Comparison of ENCODE assay signal across 13 cellular contexts in the genomic region with DNA sequence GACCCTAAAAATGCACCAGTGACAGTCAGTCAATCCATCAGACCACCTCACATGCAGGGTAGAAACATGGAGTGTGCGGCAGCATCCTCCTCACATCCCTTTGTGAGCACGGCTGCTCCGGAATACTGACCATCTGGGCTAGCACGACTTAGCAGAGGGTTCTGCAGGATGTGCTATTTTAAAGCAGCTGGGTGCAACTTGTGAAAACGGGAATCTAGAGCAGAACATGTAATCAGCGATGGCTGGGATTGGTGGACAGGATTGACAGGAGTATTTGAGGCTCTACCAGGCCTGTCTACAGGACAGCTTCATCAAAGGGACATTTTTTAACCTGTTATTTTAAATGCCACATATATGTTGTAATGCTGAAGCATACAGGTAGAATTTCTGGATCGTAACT.
"Had no signal": no experiment of that assay in that cellular context is flagged by ENCODE, and none has a peak within 500 bp of the region (broad histone marks: within the 10 kb centered on the region; RNA-seq: fewer than 3 reads in every experiment).

No MANE protein-coding gene starts in this region.

- H3K4me3 Mint-ChIP-seq: effector memory CD8-positive, alpha-beta T cell; nephron; stimulated activated naive CD8-positive, alpha-beta T cell treated with anti-CD3 and anti-CD28 coated beads, Interleukin-15, Interleukin-2, amounts not matched to agents 100 ng/mL and 50 ng/mL, for 24 hours; T-helper 17 cell had no signal

- H3K9me3 ChIP-seq: thoracic aorta had no signal

- ATAC-seq: effector memory CD8-positive, alpha-beta T cell; T-helper 17 cell had no signal

- H3K27ac ChIP-seq: epithelial cell of prostate, thoracic aorta had no signal

- DNase-seq: activated CD4-positive, alpha-beta T cell treated with anti-CD3 and anti-CD28 coated beads, Interleukin-2, amount 50 U/mL, for 4 hours; activated gamma-delta T cell; activated T-cell treated with anti-CD3 and anti-CD28 coated beads, Interleukin-2, amount 50 U/mL, for 48 hours; central memory CD4-positive, alpha-beta T cell; effector memory CD8-positive, alpha-beta T cell; kidney glomerular epithelial cell; stimulated activated CD4-positive, alpha-beta T cell treated with anti-CD3 and anti-CD28 coated beads, Interleukin-15, amount 100 ng/mL, for 24 hours; stimulated activated CD4-positive, alpha-beta T cell treated with anti-CD3 and anti-CD28 coated beads, Interleukin-4, amount 100 ng/mL, for 24 hours; T-helper 17 cell had no signal

- H3K27me3 Mint-ChIP-seq: effector memory CD8-positive, alpha-beta T cell; stimulated activated naive CD8-positive, alpha-beta T cell treated with anti-CD3 and anti-CD28 coated beads, Interleukin-15, Interleukin-2, amounts not matched to agents 100 ng/mL and 50 ng/mL, for 24 hours; T-helper 17 cell had no signal

- H3K4me1 Mint-ChIP-seq: T-helper 17 cell had no signal

- H3K27ac Mint-ChIP-seq: effector memory CD8-positive, alpha-beta T cell; nephron; stimulated activated naive CD8-positive, alpha-beta T cell treated with anti-CD3 and anti-CD28 coated beads, Interleukin-15, Interleukin-2, amounts not matched to agents 100 ng/mL and 50 ng/mL, for 24 hours; T-helper 17 cell had no signal

- H3K4me3 ChIP-seq: thoracic aorta had no signal

- H3K9me3 Mint-ChIP-seq: effector memory CD8-positive, alpha-beta T cell; nephron; stimulated activated naive CD8-positive, alpha-beta T cell treated with anti-CD3 and anti-CD28 coated beads, Interleukin-15, Interleukin-2, amounts not matched to agents 100 ng/mL and 50 ng/mL, for 24 hours had no signal
